8 cellular contexts compared by ENCODE assay signal in the genomic region with DNA sequence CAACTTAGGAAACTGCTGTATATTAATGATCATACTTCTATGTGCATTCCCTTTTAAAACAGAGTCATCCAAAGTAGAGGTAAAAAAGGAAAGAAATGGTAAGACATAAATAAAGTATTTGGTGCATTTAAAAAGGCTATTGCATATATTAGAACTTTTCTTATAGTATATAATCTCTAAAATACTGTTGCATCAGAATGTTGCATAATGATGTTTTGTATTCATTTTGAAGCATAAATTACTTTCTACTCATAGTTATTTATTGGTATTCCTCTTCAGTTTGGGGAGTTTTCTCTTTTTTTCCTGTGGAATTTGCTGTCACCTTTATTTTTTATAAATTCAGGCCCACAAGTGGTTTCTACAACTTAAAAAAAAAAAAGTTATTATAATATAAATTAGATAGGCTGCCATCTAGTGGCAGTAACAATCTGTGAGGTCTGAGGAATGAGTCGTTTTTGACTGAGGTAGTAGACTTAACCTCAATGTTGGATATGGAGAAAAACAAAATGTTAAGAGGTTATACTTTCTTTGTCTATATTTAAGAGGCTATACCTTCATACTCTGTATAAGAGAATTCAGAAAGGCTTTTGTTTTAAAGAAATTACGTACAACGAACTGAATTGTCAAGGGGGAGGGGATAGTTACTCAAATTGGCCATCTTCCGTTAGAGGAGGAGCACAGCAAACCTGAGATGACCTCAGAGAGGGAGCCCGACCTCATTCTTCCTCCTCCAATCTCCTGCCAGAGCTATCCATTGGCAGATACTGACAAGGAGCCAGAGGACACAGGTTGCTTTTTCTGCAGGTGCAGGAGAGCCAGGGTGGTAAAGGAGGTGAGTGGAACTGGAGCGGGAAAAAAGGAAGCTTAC. TPM values are rescaled to one million over a fixed set of nuclear protein-coding genes. Genes with fewer than 3 reads are reported as not detected.
DNase-seq lines count a peak whose midpoint lies in the region; TF ChIP-seq lines count a peak whose summit lies in the region.

No MANE protein-coding gene starts in this region.

- no peaks in the 10 kb centered on the region for H3K79me2 ChIP-seq in osteoblast (ENCODE audit: insufficient read depth, low read length)

- H3K4me2 ChIP-seq in osteoblast (ENCODE audit: insufficient read depth, low read length): no peak overlapping the region

- no peaks in the 10 kb centered on the region for H3K4me1 ChIP-seq in osteoblast (ENCODE audit: insufficient read depth, low read length)

- H3K27me3 ChIP-seq in osteoblast (ENCODE audit: insufficient read depth, low read length): no peaks in the 10 kb centered on the region

- H4K20me1 ChIP-seq in osteoblast (ENCODE audit: insufficient read depth, low read length): no peaks in the 10 kb centered on the region

- H3K27ac ChIP-seq in osteoblast (ENCODE audit: low read depth, low read length): no peak overlapping the region

- peak; percentile 24 for TF ChIP-seq CTCF in GM20000 (IDR thresholded peaks at IDR 0.05; ENCODE audit: extremely low read depth, missing control alignments)
- TF ChIP-seq CTCF in fibroblast of villous mesenchyme (IDR thresholded peaks at IDR 0.05; ENCODE audit: insufficient read depth, low read depth, low read length): peak; percentile 55
- peak; percentile 56 for TF ChIP-seq CTCF in osteoblast (IDR thresholded peaks at IDR 0.05; ENCODE audit: extremely low read depth, low read depth, low read length)

- peak overlapping the region; percentile 42 for H2AFZ ChIP-seq in osteoblast (ENCODE audit: low read length)

- H3K4me3 ChIP-seq in fibroblast of villous mesenchyme (ENCODE audit: low read depth, low read length) (no peak overlapping the region), osteoblast (ENCODE audit: insufficient read depth, low read length) (peak overlapping the region; percentile 31)

- H3K36me3 ChIP-seq in osteoblast (ENCODE audit: insufficient read depth, low read length): no peaks in the 10 kb centered on the region

- no peaks in the 10 kb centered on the region for H3K9me3 ChIP-seq in osteoblast (ENCODE audit: low read depth, low read length)

- DNase-seq in DMS 273 (lab: John Stamatoyannopoulos, UW; ENCODE audit: unreplicated experiment) (peak; percentile 60), DMS 273 treated with DMSO at 0.1 percent for 48 hours (lab: John Stamatoyannopoulos, UW) (no peak), GM20000 (ENCODE audit: low spot score) (peak; percentile 28), NCI-H146 treated with DMSO at 0.1 percent for 48 hours (lab: John Stamatoyannopoulos, UW; ENCODE audit: unreplicated experiment) (peak; percentile 53), fibroblast of villous mesenchyme (ENCODE audit: low read depth) (peak; percentile 63), osteoblast (ENCODE audit: insufficient read length, low spot score, missing footprints) (no peak), NCI-H446 treated with DMSO at 0.1 percent for 48 hours (lab: John Stamatoyannopoulos, UW) (no peak)
- peak; percentile 14 to 20 for DNase-seq in activated CD4-positive, alpha-beta T cell treated with anti-CD3 and anti-CD28 coated beads, Interleukin-2, amount 50 U/mL, for 4 hours

RNA-seq across cellular contexts. Expression of a gene that starts 23.8 kb away (rescaled TPM):
- total RNA-seq in fibroblast of villous mesenchyme (5.6 and 7.1 TPM in 2 replicates), osteoblast (14.1 TPM in 2 replicates)

RNA-seq across cellular contexts. Expression of a gene that starts 37.0 kb away (rescaled TPM):
- total RNA-seq in fibroblast of villous mesenchyme (49.0 and 69.1 TPM in 2 replicates), osteoblast (79.0 and 81.8 TPM in 2 replicates)

Comparison
In these comparisons a context has a peak if more than half of its experiments do, and no peak if none do; other contexts are left out.
1. DNase-seq: peak in DMS 273 (single experiment), GM20000 (single experiment), NCI-H146 treated with DMSO at 0.1 percent for 48 hours (single experiment), activated CD4-positive, alpha-beta T cell treated with anti-CD3 and anti-CD28 coated beads, Interleukin-2, amount 50 U/mL, for 4 hours (2 of 2) and fibroblast of villous mesenchyme (single experiment); none in DMS 273 treated with DMSO at 0.1 percent for 48 hours (single experiment), osteoblast (single experiment) and NCI-H446 treated with DMSO at 0.1 percent for 48 hours (single experiment).
2. Peak in every context shown above with its lines, with median percentiles within 50 percentile points of each other: CTCF ChIP-seq.